1 cellular context compared by ENCODE assay signal in the genomic region with DNA sequence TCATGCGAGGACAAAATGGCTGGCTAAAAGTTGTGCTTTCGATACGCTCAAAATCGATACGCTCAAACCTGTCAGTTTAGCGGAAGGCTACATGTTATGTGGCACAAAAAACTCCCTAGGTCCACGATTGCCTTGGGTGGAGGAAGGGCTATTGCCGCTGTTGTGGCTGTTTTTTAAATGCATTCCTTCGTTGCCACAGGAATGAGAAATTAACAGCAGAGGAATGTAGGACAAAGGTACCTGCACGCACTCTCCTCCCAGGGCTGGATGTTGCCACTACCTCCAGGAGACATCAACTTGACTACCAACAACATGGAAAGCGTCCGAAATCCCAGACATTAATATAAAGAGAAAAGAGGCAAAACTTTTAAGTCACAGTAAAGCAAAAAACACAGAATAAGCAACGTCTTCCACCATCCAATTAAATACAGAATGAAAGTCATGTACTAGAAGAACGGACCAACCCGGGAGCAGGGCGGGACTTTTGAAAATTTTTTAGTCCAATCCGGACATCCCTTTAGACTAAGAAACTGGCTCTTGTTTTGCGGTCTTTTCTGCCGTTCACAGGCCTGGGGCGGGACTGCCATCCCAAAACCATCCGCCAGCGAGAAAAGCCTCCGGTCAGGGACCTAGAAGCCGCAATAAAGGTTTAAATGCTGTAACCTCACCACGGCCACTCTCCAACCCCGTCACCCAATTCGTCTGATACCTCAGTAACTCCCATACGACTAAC.
TF ChIP-seq lines count a peak whose summit lies in the region.

No MANE protein-coding gene starts in this region.

TF ChIP-seq in GM12878, 131 proteins besides CTCF, POLR2A, EP300 and RAD21 (continued from another document):
- TF ChIP-seq, protein P1, sequence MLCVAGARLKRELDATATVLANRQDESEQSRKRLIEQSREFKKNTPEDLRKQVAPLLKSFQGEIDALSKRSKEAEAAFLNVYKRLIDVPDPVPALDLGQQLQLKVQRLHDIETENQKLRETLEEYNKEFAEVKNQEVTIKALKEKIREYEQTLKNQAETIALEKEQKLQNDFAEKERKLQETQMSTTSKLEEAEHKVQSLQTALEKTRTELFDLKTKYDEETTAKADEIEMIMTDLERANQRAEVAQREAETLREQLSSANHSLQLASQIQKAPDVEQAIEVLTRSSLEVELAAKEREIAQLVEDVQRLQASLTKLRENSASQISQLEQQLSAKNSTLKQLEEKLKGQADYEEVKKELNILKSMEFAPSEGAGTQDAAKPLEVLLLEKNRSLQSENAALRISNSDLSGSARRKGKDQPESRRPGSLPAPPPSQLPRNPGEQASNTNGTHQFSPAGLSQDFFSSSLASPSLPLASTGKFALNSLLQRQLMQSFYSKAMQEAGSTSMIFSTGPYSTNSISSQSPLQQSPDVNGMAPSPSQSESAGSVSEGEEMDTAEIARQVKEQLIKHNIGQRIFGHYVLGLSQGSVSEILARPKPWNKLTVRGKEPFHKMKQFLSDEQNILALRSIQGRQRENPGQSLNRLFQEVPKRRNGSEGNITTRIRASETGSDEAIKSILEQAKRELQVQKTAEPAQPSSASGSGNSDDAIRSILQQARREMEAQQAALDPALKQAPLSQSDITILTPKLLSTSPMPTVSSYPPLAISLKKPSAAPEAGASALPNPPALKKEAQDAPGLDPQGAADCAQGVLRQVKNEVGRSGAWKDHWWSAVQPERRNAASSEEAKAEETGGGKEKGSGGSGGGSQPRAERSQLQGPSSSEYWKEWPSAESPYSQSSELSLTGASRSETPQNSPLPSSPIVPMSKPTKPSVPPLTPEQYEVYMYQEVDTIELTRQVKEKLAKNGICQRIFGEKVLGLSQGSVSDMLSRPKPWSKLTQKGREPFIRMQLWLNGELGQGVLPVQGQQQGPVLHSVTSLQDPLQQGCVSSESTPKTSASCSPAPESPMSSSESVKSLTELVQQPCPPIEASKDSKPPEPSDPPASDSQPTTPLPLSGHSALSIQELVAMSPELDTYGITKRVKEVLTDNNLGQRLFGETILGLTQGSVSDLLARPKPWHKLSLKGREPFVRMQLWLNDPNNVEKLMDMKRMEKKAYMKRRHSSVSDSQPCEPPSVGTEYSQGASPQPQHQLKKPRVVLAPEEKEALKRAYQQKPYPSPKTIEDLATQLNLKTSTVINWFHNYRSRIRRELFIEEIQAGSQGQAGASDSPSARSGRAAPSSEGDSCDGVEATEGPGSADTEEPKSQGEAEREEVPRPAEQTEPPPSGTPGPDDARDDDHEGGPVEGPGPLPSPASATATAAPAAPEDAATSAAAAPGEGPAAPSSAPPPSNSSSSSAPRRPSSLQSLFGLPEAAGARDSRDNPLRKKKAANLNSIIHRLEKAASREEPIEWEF (IDR thresholded peaks at IDR 0.05; ENCODE audit: insufficient replicate concordance, low read depth, low read length) = peak; percentile 52
- TF ChIP-seq, protein P2, sequence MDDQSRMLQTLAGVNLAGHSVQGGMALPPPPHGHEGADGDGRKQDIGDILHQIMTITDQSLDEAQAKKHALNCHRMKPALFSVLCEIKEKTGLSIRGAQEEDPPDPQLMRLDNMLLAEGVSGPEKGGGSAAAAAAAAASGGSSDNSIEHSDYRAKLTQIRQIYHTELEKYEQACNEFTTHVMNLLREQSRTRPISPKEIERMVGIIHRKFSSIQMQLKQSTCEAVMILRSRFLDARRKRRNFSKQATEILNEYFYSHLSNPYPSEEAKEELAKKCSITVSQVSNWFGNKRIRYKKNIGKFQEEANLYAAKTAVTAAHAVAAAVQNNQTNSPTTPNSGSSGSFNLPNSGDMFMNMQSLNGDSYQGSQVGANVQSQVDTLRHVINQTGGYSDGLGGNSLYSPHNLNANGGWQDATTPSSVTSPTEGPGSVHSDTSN (IDR thresholded peaks at IDR 0.05; ENCODE audit: insufficient replicate concordance, low read depth, low read length) = peak; percentile 88
- 0 out of 2 replicates have a peak, but pooled peaks have one; percentile 21 for TF ChIP-seq MEF2A (IDR thresholded peaks at IDR 0.05; ENCODE audit: insufficient read depth, low read depth, low read length)
- no peak for TF ChIP-seq RBBP5 (conservative IDR thresholded peaks at IDR 0.05)
- 0 out of 2 replicates have a peak, but pooled peaks have one; percentile 61 for TF ChIP-seq HDAC2 (IDR thresholded peaks at IDR 0.05)
- no peak for TF ChIP-seq SREBF1 (IDR thresholded peaks at IDR 0.05; ENCODE audit: low read length)
- TF ChIP-seq GATAD2B (conservative IDR thresholded peaks at IDR 0.05; ENCODE audit: low read depth) = no peak; the same call in 1 of the 2 replicates
- peak; percentile 57; the same call in 1 of the 2 replicates for TF ChIP-seq MXI1 (IDR thresholded peaks at IDR 0.05; ENCODE audit: low read depth, low read length)
- TF ChIP-seq ZSCAN29 (IDR thresholded peaks at IDR 0.05) = peak; percentile 59; the same call in 1 of the 2 replicates
- TF ChIP-seq BRCA1 (IDR thresholded peaks at IDR 0.05; ENCODE audit: low read depth, low read length) = 0 out of 2 replicates have a peak, but pooled peaks have one; percentile 1
- TF ChIP-seq, protein P3, sequence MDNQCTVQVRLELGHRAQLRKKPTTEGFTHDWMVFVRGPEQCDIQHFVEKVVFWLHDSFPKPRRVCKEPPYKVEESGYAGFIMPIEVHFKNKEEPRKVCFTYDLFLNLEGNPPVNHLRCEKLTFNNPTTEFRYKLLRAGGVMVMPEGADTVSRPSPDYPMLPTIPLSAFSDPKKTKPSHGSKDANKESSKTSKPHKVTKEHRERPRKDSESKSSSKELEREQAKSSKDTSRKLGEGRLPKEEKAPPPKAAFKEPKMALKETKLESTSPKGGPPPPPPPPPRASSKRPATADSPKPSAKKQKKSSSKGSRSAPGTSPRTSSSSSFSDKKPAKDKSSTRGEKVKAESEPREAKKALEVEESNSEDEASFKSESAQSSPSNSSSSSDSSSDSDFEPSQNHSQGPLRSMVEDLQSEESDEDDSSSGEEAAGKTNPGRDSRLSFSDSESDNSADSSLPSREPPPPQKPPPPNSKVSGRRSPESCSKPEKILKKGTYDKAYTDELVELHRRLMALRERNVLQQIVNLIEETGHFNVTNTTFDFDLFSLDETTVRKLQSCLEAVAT (IDR thresholded peaks at IDR 0.05) = no peak; the same call in none of the 2 replicates
- peak; percentile 73 for TF ChIP-seq SMAD5 (IDR thresholded peaks at IDR 0.05; ENCODE audit: low read depth)
- TF ChIP-seq, protein P4, sequence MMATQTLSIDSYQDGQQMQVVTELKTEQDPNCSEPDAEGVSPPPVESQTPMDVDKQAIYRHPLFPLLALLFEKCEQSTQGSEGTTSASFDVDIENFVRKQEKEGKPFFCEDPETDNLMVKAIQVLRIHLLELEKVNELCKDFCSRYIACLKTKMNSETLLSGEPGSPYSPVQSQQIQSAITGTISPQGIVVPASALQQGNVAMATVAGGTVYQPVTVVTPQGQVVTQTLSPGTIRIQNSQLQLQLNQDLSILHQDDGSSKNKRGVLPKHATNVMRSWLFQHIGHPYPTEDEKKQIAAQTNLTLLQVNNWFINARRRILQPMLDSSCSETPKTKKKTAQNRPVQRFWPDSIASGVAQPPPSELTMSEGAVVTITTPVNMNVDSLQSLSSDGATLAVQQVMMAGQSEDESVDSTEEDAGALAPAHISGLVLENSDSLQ (IDR thresholded peaks at IDR 0.05) = peak; percentile 71; the same call in 1 of the 2 replicates
- no peak for TF ChIP-seq ZNF274 (IDR thresholded peaks at IDR 0.05; ENCODE audit: insufficient read depth, insufficient read length)
- TF ChIP-seq, protein P5, sequence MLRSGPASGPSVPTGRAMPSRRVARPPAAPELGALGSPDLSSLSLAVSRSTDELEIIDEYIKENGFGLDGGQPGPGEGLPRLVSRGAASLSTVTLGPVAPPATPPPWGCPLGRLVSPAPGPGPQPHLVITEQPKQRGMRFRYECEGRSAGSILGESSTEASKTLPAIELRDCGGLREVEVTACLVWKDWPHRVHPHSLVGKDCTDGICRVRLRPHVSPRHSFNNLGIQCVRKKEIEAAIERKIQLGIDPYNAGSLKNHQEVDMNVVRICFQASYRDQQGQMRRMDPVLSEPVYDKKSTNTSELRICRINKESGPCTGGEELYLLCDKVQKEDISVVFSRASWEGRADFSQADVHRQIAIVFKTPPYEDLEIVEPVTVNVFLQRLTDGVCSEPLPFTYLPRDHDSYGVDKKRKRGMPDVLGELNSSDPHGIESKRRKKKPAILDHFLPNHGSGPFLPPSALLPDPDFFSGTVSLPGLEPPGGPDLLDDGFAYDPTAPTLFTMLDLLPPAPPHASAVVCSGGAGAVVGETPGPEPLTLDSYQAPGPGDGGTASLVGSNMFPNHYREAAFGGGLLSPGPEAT (IDR thresholded peaks at IDR 0.05; ENCODE audit: low read depth) = no peak
- TF ChIP-seq SUZ12 (IDR thresholded peaks at IDR 0.05; ENCODE audit: unreplicated experiment) = no peak
- 0 out of 2 replicates have a peak, but pooled peaks have one; percentile 41 for TF ChIP-seq IRF4 (IDR thresholded peaks at IDR 0.05; ENCODE audit: low read depth, low read length)
- no peak for TF ChIP-seq JUNB (IDR thresholded peaks at IDR 0.05)
- TF ChIP-seq, protein P6, sequence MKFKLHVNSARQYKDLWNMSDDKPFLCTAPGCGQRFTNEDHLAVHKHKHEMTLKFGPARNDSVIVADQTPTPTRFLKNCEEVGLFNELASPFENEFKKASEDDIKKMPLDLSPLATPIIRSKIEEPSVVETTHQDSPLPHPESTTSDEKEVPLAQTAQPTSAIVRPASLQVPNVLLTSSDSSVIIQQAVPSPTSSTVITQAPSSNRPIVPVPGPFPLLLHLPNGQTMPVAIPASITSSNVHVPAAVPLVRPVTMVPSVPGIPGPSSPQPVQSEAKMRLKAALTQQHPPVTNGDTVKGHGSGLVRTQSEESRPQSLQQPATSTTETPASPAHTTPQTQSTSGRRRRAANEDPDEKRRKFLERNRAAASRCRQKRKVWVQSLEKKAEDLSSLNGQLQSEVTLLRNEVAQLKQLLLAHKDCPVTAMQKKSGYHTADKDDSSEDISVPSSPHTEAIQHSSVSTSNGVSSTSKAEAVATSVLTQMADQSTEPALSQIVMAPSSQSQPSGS (IDR thresholded peaks at IDR 0.05; ENCODE audit: low read length) = 0 out of 2 replicates have a peak, but pooled peaks have one; percentile 39
- TF ChIP-seq KAT2A (conservative IDR thresholded peaks at IDR 0.05; ENCODE audit: control insufficient read depth, low read depth, low read length) = peak; percentile 81
- TF ChIP-seq NFIC (IDR thresholded peaks at IDR 0.05; ENCODE audit: low read depth, low read length) = no peak; the same call in none of the 2 replicates
- TF ChIP-seq, protein P7, sequence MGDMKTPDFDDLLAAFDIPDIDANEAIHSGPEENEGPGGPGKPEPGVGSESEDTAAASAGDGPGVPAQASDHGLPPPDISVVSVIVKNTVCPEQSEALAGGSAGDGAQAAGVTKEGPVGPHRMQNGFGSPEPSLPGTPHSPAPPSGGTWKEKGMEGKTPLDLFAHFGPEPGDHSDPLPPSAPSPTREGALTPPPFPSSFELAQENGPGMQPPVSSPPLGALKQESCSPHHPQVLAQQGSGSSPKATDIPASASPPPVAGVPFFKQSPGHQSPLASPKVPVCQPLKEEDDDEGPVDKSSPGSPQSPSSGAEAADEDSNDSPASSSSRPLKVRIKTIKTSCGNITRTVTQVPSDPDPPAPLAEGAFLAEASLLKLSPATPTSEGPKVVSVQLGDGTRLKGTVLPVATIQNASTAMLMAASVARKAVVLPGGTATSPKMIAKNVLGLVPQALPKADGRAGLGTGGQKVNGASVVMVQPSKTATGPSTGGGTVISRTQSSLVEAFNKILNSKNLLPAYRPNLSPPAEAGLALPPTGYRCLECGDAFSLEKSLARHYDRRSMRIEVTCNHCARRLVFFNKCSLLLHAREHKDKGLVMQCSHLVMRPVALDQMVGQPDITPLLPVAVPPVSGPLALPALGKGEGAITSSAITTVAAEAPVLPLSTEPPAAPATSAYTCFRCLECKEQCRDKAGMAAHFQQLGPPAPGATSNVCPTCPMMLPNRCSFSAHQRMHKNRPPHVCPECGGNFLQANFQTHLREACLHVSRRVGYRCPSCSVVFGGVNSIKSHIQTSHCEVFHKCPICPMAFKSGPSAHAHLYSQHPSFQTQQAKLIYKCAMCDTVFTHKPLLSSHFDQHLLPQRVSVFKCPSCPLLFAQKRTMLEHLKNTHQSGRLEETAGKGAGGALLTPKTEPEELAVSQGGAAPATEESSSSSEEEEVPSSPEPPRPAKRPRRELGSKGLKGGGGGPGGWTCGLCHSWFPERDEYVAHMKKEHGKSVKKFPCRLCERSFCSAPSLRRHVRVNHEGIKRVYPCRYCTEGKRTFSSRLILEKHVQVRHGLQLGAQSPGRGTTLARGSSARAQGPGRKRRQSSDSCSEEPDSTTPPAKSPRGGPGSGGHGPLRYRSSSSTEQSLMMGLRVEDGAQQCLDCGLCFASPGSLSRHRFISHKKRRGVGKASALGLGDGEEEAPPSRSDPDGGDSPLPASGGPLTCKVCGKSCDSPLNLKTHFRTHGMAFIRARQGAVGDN (IDR thresholded peaks at IDR 0.05) = peak; percentile 79
- TF ChIP-seq MYB (IDR thresholded peaks at IDR 0.05; ENCODE audit: borderline replicate concordance, low read depth, low read length) = no peak; the same call in 1 of the 2 replicates
